Comparison of ENCODE assay signal across 1 cellular context in the genomic region with DNA sequence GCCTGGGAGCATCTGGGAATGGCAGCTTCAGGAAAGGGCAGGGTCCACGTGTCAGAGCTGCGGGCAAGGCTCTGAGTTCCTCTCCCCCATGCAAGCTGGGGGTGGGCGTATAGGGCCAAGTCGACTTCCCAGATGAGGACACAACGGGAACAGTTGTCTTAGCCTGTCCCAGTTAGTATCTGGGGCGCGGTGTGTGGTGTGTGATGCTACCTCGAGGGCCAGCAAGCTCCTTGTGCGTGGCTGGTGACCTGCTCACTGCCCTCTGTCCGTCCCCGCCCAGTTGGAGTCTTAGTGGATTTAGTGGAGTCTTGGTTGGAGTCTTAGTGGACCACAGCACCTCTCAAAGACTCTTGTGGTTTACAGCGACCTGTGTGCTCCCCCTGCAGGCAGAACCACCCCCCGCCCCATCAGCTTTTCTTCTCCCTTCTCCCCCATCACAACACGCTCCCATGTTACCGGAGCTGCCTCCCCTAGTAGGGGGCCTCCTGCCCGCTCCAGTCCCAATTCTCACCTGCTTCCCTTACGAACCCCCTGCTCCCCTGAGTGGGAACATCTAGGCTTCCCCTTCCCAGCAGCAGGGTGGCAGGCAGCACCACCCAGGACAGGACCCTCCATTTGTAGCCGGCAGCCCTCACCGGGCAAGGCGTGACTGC.
TF ChIP-seq lines count a peak whose summit lies in the region.

No MANE protein-coding gene starts in this region.

TF ChIP-seq in HCT116, 20 proteins besides CTCF, POLR2A, EP300 and RAD21 (continued from another document):
- TF ChIP-seq EGR1 (IDR thresholded peaks at IDR 0.05; ENCODE audit: low read depth) (no peak), JUND (IDR thresholded peaks at IDR 0.05) (no peak), REST (IDR thresholded peaks at IDR 0.05; ENCODE audit: low read depth) (no peak), FOSL1 (IDR thresholded peaks at IDR 0.05; ENCODE audit: low read depth) (no peak), ZNF274 (IDR thresholded peaks at IDR 0.05; ENCODE audit: low read depth, low read length) (no peak), TCF7L2 (IDR thresholded peaks at IDR 0.05; ENCODE audit: borderline replicate concordance, extremely low read depth, insufficient read depth, insufficient read length) (no peak), SP1 (IDR thresholded peaks at IDR 0.05; ENCODE audit: low read depth) (no peak), ELF1 (IDR thresholded peaks at IDR 0.05; ENCODE audit: borderline replicate concordance, low read depth) (no peak), ATF3 (IDR thresholded peaks at IDR 0.05) (no peak)
- TF ChIP-seq, protein P1, sequence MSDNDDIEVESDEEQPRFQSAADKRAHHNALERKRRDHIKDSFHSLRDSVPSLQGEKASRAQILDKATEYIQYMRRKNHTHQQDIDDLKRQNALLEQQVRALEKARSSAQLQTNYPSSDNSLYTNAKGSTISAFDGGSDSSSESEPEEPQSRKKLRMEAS (IDR thresholded peaks at IDR 0.05), result no peak
